In the genomic region with DNA sequence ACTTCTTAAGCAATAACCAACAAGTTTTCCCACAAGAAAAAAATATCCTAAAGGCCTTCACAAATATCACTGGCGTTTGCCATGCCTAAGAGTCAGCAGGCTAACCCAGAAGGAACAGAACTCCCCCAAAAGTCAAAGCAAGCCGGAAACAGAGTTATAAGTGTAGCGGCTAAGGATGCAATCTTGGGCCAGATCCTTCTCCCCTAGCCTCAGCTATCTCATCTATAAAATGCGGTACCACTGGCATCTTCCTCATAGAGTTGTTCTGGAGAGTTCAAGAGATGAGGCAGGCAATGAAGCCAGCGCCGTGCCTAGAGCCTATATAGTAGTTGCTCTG, we compare ENCODE assay signal across 8 cellular contexts. TPM values are rescaled to one million over a fixed set of nuclear protein-coding genes. Genes with fewer than 3 reads are reported as not detected.
A peak's percentile ranks its signal among the peaks of the same experiment; 100 is the strongest.
DNase-seq lines count a peak whose midpoint lies in the region; ATAC-seq lines count a peak whose summit lies in the region.

No MANE protein-coding gene starts in this region.

- H3K4me1 Mint-ChIP-seq in T-helper 1 cell treated with Interleukin-12 subunit alpha and Interleukin-12 subunit beta and Interleukin-4 antibody, amounts not matched to agents 30 μg/mL and 1 μg/mL, for 36 hours (ENCODE audit: low read depth), result peaks cover 32% of the 10 kb centered on the region
- H3K4me1 Mint-ChIP-seq in activated T-helper 17 cell treated with anti-CD3 and anti-CD28 coated beads, Interleukin-2, amount 50 U/mL, for 72 hours, result peaks cover 33% of the 10 kb centered on the region

- ATAC-seq in activated T-helper 17 cell treated with anti-CD3 and anti-CD28 coated beads, Interleukin-2, amount 50 U/mL, for 72 hours (replicated peaks), result no peak
- ATAC-seq in GM21717 (IDR thresholded peaks at IDR 0.05; ENCODE audit: unreplicated experiment) (no peak), GM18520 (IDR thresholded peaks at IDR 0.05; ENCODE audit: unreplicated experiment) (no peak)

- peak overlapping the region; percentile 93 for H3K27ac Mint-ChIP-seq in T-helper 1 cell treated with Interleukin-12 subunit alpha and Interleukin-12 subunit beta and Interleukin-4 antibody, amounts not matched to agents 30 μg/mL and 1 μg/mL, for 36 hours
- peak overlapping the region; percentile 92 for H3K27ac Mint-ChIP-seq in activated T-helper 17 cell treated with anti-CD3 and anti-CD28 coated beads, Interleukin-2, amount 50 U/mL, for 72 hours

- no peaks in the 10 kb centered on the region for H3K9me3 Mint-ChIP-seq in T-helper 1 cell treated with Interleukin-12 subunit alpha and Interleukin-12 subunit beta and Interleukin-4 antibody, amounts not matched to agents 30 μg/mL and 1 μg/mL, for 36 hours
- no peaks in the 10 kb centered on the region for H3K9me3 Mint-ChIP-seq in activated T-helper 17 cell treated with anti-CD3 and anti-CD28 coated beads, Interleukin-2, amount 50 U/mL, for 72 hours

- H3K36me3 Mint-ChIP-seq in T-helper 1 cell treated with Interleukin-12 subunit alpha and Interleukin-12 subunit beta and Interleukin-4 antibody, amounts not matched to agents 30 μg/mL and 1 μg/mL, for 36 hours (ENCODE audit: low read depth), result peaks cover 30% of the 10 kb centered on the region
- H3K36me3 Mint-ChIP-seq in activated T-helper 17 cell treated with anti-CD3 and anti-CD28 coated beads, Interleukin-2, amount 50 U/mL, for 72 hours (ENCODE audit: low read depth), result peaks cover 54% of the 10 kb centered on the region

- H3K9me3 ChIP-seq in iPS-18c (ENCODE audit: control insufficient read depth, insufficient read depth, low read length), result peaks cover 2% of the 10 kb centered on the region

- H3K27ac ChIP-seq in substantia nigra (ENCODE audit: low read depth, low read length, poor library complexity, severe bottlenecking), result peak overlapping the region; percentile 73

- peak overlapping the region; percentile 96 for H3K4me3 ChIP-seq in iPS-18c (ENCODE audit: insufficient read depth, low read depth, low read length)

- peak overlapping the region; percentile 96 for H3K4me3 Mint-ChIP-seq in T-helper 1 cell treated with Interleukin-12 subunit alpha and Interleukin-12 subunit beta and Interleukin-4 antibody, amounts not matched to agents 30 μg/mL and 1 μg/mL, for 36 hours
- peak overlapping the region; percentile 91 for H3K4me3 Mint-ChIP-seq in activated T-helper 17 cell treated with anti-CD3 and anti-CD28 coated beads, Interleukin-2, amount 50 U/mL, for 72 hours

- H3K27me3 Mint-ChIP-seq in T-helper 1 cell treated with Interleukin-12 subunit alpha and Interleukin-12 subunit beta and Interleukin-4 antibody, amounts not matched to agents 30 μg/mL and 1 μg/mL, for 36 hours (ENCODE audit: low read depth), result no peaks in the 10 kb centered on the region
- no peaks in the 10 kb centered on the region for H3K27me3 Mint-ChIP-seq in activated T-helper 17 cell treated with anti-CD3 and anti-CD28 coated beads, Interleukin-2, amount 50 U/mL, for 72 hours

- no peak for DNase-seq in T-helper 1 cell
- no peak for DNase-seq in substantia nigra (lab: John Stamatoyannopoulos, UW)
- no peak for DNase-seq in DMS153 treated with DMSO at 0.1 percent for 48 hours (lab: John Stamatoyannopoulos, UW; ENCODE audit: unreplicated experiment)

RNA-seq across cellular contexts. Expression of gene DPM2, which starts 0.6 kb away (rescaled TPM):
- total RNA-seq in activated T-helper 17 cell treated with anti-CD3 and anti-CD28 coated beads, Interleukin-2, amount 50 U/mL, for 72 hours, result 10 to 100 TPM; 29.4 to 54.5 TPM

RNA-seq across cellular contexts. Expression of gene PIP5KL1, which starts 6.4 kb away (rescaled TPM):
- 1 to 10 TPM; 2.6 to 3.7 TPM for total RNA-seq in activated T-helper 17 cell treated with anti-CD3 and anti-CD28 coated beads, Interleukin-2, amount 50 U/mL, for 72 hours

RNA-seq across cellular contexts. Expression of gene ST6GALNAC4, which starts 20.2 kb away (rescaled TPM):
- 10 to 100 TPM; 19.6 to 19.8 TPM for total RNA-seq in activated T-helper 17 cell treated with anti-CD3 and anti-CD28 coated beads, Interleukin-2, amount 50 U/mL, for 72 hours

RNA-seq across cellular contexts. Expression of gene ST6GALNAC6, which starts 37.6 kb away (rescaled TPM):
- total RNA-seq in activated T-helper 17 cell treated with anti-CD3 and anti-CD28 coated beads, Interleukin-2, amount 50 U/mL, for 72 hours, result 100 to 1,000 TPM in 1 of 2 donors, 10 to 100 TPM in 1; 61.7 to 124 TPM

RNA-seq across cellular contexts. Expression of gene EEIG1, which starts 43.8 kb away (rescaled TPM):
- 10 to 100 TPM; 29.6 to 37.8 TPM for total RNA-seq in activated T-helper 17 cell treated with anti-CD3 and anti-CD28 coated beads, Interleukin-2, amount 50 U/mL, for 72 hours
